ENCODE assay signal across 8 cellular contexts in the genomic region with DNA sequence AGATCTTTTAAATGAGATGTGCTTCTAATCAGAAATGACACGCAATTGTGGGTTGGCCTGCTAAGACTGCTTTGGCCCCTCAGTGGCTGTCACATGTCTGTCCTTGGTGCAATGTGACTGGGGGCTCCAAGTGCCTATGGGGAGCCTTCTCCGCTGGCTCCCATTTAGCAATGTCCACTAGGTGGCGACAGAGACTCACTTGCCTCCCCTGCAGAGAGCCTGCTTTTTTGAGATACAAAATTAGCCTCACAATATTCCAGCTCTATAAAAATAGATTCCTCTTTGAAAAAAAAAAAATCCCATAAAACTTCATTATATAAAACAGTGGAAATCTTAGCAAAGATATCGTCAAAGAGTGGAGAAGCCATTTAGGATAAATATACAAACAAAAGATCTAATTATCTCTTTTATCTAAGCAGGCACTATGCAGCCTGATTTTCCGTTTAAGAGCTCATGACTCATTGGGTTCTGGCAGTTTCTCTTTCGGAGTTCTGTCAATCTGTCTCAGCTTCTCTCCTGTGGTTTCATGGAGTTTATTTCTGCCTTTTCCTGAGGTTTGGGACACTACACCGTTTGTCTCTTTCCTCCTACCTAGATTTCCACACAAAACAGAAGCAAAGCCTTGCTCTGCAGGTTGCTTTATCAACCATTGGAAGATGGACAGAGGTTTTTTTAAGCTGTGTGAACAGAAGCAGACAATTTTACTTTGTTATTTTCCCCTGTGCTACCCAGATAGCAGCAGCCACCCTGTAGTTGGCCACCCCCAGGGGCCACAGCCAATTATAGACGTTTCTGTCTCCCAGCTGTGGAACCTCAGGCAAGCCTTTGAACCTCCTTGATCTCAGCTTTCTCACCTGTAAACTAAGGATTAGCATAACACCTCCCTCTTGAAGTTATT.
DNase-seq lines count a peak whose midpoint lies in the region; ATAC-seq, FAIRE-seq and TF ChIP-seq lines count a peak whose summit lies in the region.

No MANE protein-coding gene starts in this region.

- TF ChIP-seq CTCF in fibroblast of the aortic adventitia (IDR thresholded peaks at IDR 0.05; ENCODE audit: insufficient read depth, low read length) (peak; percentile 97), neural crest cell (conservative IDR thresholded peaks at IDR 0.05) (peak; percentile 99)

- H3K36me3 Mint-ChIP-seq in activated T-helper 1 cell treated with anti-CD3 and anti-CD28 coated beads, Interleukin-12 subunit alpha, Interleukin-12 subunit beta, Interleukin-2, Interleukin-4 antibody, amounts not matched to agents 30 ng/mL and 10 ng/mL and 1 ng/mL, durations not matched to agents 14 hours and 24 hours and 36 hours (ENCODE audit: low read depth) = no peaks in the 10 kb centered on the region
- no peaks in the 10 kb centered on the region for H3K36me3 Mint-ChIP-seq in neural crest cell (ENCODE audit: low read depth)

- DNase-seq in AG08395 (ENCODE audit: low spot score) (peak; percentile 89), HTR-8/SVneo (ENCODE audit: insufficient read length, low spot score) (peak; percentile 80), OCI-M1 (lab: John Stamatoyannopoulos, UW) (peak; percentile 87), fibroblast of the aortic adventitia (ENCODE audit: low read depth) (peak; percentile 81), neural crest cell (ENCODE audit: low read depth, low spot score) (peak; percentile 77)
- peak; percentile 42 for DNase-seq in activated T-helper 1 cell treated with anti-CD3 and anti-CD28 coated beads, Interleukin-12 subunit alpha, Interleukin-12 subunit beta, Interleukin-2, Interleukin-4 antibody, amounts not matched to agents 30 ng/mL and 10 ng/mL and 1 ng/mL, durations not matched to agents 14 hours and 24 hours and 36 hours (ENCODE audit: low spot score)
- peak; percentile 56 to 58 for DNase-seq in stimulated activated naive CD8-positive, alpha-beta T cell treated with anti-CD3 and anti-CD28 coated beads, Interleukin-15, amount 100 ng/mL, for 72 hours

- H3K4me3 ChIP-seq in fibroblast of the aortic adventitia (ENCODE audit: low read depth, low read length) = peak overlapping the region; percentile 36

- peaks cover 10% of the 10 kb centered on the region for H3K4me1 Mint-ChIP-seq in activated T-helper 1 cell treated with anti-CD3 and anti-CD28 coated beads, Interleukin-12 subunit alpha, Interleukin-12 subunit beta, Interleukin-2, Interleukin-4 antibody, amounts not matched to agents 30 ng/mL and 10 ng/mL and 1 ng/mL, durations not matched to agents 14 hours and 24 hours and 36 hours (ENCODE audit: low read depth)
- no peaks in the 10 kb centered on the region for H3K4me1 Mint-ChIP-seq in neural crest cell
- H3K4me1 Mint-ChIP-seq in stimulated activated naive CD8-positive, alpha-beta T cell treated with anti-CD3 and anti-CD28 coated beads, Interleukin-15, amount 100 ng/mL, for 72 hours = peaks cover 10% of the 10 kb centered on the region

- peak; percentile 68 for ATAC-seq in GM18867 (IDR thresholded peaks at IDR 0.05; ENCODE audit: unreplicated experiment)
- peak; percentile 90 for ATAC-seq in stimulated activated naive CD8-positive, alpha-beta T cell treated with anti-CD3 and anti-CD28 coated beads, Interleukin-15, amount 100 ng/mL, for 72 hours

- H3K4me3 Mint-ChIP-seq in activated T-helper 1 cell treated with anti-CD3 and anti-CD28 coated beads, Interleukin-12 subunit alpha, Interleukin-12 subunit beta, Interleukin-2, Interleukin-4 antibody, amounts not matched to agents 30 ng/mL and 10 ng/mL and 1 ng/mL, durations not matched to agents 14 hours and 24 hours and 36 hours = no peak overlapping the region
- H3K4me3 Mint-ChIP-seq in neural crest cell = no peak overlapping the region
- no peak overlapping the region for H3K4me3 Mint-ChIP-seq in stimulated activated naive CD8-positive, alpha-beta T cell treated with anti-CD3 and anti-CD28 coated beads, Interleukin-15, amount 100 ng/mL, for 72 hours

- H3K27me3 Mint-ChIP-seq in activated T-helper 1 cell treated with anti-CD3 and anti-CD28 coated beads, Interleukin-12 subunit alpha, Interleukin-12 subunit beta, Interleukin-2, Interleukin-4 antibody, amounts not matched to agents 30 ng/mL and 10 ng/mL and 1 ng/mL, durations not matched to agents 14 hours and 24 hours and 36 hours (ENCODE audit: insufficient read depth) = peaks cover 11% of the 10 kb centered on the region
- H3K27me3 Mint-ChIP-seq in neural crest cell (ENCODE audit: low read depth) = no peaks in the 10 kb centered on the region
- peaks cover 42% of the 10 kb centered on the region for H3K27me3 Mint-ChIP-seq in stimulated activated naive CD8-positive, alpha-beta T cell treated with anti-CD3 and anti-CD28 coated beads, Interleukin-15, amount 100 ng/mL, for 72 hours

- no peaks in the 10 kb centered on the region for H3K9me3 Mint-ChIP-seq in activated T-helper 1 cell treated with anti-CD3 and anti-CD28 coated beads, Interleukin-12 subunit alpha, Interleukin-12 subunit beta, Interleukin-2, Interleukin-4 antibody, amounts not matched to agents 30 ng/mL and 10 ng/mL and 1 ng/mL, durations not matched to agents 14 hours and 24 hours and 36 hours
- no peaks in the 10 kb centered on the region for H3K9me3 Mint-ChIP-seq in neural crest cell
- no peaks in the 10 kb centered on the region for H3K9me3 Mint-ChIP-seq in stimulated activated naive CD8-positive, alpha-beta T cell treated with anti-CD3 and anti-CD28 coated beads, Interleukin-15, amount 100 ng/mL, for 72 hours

- FAIRE-seq in HTR-8/SVneo (lab: Jason Lieb, UNC) = no peak

- H3K27ac Mint-ChIP-seq in activated T-helper 1 cell treated with anti-CD3 and anti-CD28 coated beads, Interleukin-12 subunit alpha, Interleukin-12 subunit beta, Interleukin-2, Interleukin-4 antibody, amounts not matched to agents 30 ng/mL and 10 ng/mL and 1 ng/mL, durations not matched to agents 14 hours and 24 hours and 36 hours = no peak overlapping the region
- no peak overlapping the region for H3K27ac Mint-ChIP-seq in neural crest cell (ENCODE audit: unreplicated experiment)
- H3K27ac Mint-ChIP-seq in stimulated activated naive CD8-positive, alpha-beta T cell treated with anti-CD3 and anti-CD28 coated beads, Interleukin-15, amount 100 ng/mL, for 72 hours = no peak overlapping the region

- intact Hi-C loops in activated T-helper 1 cell treated with anti-CD3 and anti-CD28 coated beads, Interleukin-12 subunit alpha, Interleukin-12 subunit beta, Interleukin-2, Interleukin-4 antibody, amounts not matched to agents 30 ng/mL and 10 ng/mL and 1 ng/mL, durations not matched to agents 14 hours and 24 hours and 36 hours (cut with micrococcal nuclease) = loop anchor here (1.0 kb wide), 4 partner anchors 29 to 336 kb away; no protein-coding TSS in a partner anchor

Comparison
In these comparisons a context has a peak if more than half of its experiments do, and no peak if none do; other contexts are left out.
1. Peak in every context shown above with its lines: DNase-seq, ATAC-seq and H3K4me3 ChIP-seq.